10 cellular contexts compared by ENCODE assay signal in genomic region chr3:22887664-22888291, GRCh38.
DNase-seq lines count a peak whose midpoint lies in the region; ATAC-seq, FAIRE-seq and TF ChIP-seq lines count a peak whose summit lies in the region.
"Had no signal": no experiment of that assay in that cellular context is flagged by ENCODE, and none has a peak within 500 bp of the region (broad histone marks: within the 10 kb centered on the region; RNA-seq: fewer than 3 reads in every experiment).

No MANE protein-coding gene starts in this region.

- no peak for ATAC-seq in DND-41 (ENCODE audit: insufficient read depth, low read depth)
- ATAC-seq in HCT116: 0 out of 2 replicates have a peak, but pooled peaks have one; percentile 44
- ATAC-seq in gastroesophageal sphincter: no peak
- peak; percentile 72 for ATAC-seq in upper lobe of right lung
- ATAC-seq in HG03139 (IDR thresholded peaks at IDR 0.05; ENCODE audit: unreplicated experiment): no peak

- BruUV-seq in HCT116 (replicated peaks; lab: Mats Ljungman, UMichigan): no TSS peak

- POLR2A ChIA-PET in HCT116 (lab: Charles Lee): no interaction called here

- TF ChIP-seq EP300 in gastroesophageal sphincter (IDR thresholded peaks at IDR 0.05): no peak

- CTCF ChIA-PET in HCT116 (lab: Charles Lee): interaction anchor here (0.7 to 1.3 kb wide), 3 partner anchors 73 to 324 kb away, joined by 3 to 6 read pairs (median 3); no protein-coding TSS in a partner anchor

- no peaks in the 10 kb centered on the region for H3K36me3 ChIP-seq in DND-41 (ENCODE audit: insufficient read depth, low read length)
- no peaks in the 10 kb centered on the region for H3K36me3 ChIP-seq in HCT116 (ENCODE audit: control insufficient read depth in 1 of 2, insufficient read depth in 2 of 2, low read length in 2 of 2)
- no peaks in the 10 kb centered on the region for H3K36me3 ChIP-seq in gastroesophageal sphincter
- no peaks in the 10 kb centered on the region for H3K36me3 ChIP-seq in upper lobe of right lung
- H3K36me3 ChIP-seq: SJSA1 had no signal

- peak; percentile 43 for TF ChIP-seq CTCF in DND-41 (IDR thresholded peaks at IDR 0.05; ENCODE audit: borderline replicate concordance, extremely low read depth, low read length, poor library complexity, severe bottlenecking)
- TF ChIP-seq CTCF in HCT116 (IDR thresholded peaks at IDR 0.05 in 2 of 3, conservative IDR thresholded peaks at IDR 0.05 in 1 of 3; ENCODE audit: borderline replicate concordance in 1 of 3, insufficient read depth in 1 of 3, low read depth in 2 of 3, low read length in 2 of 3): peak in 2 of 3 experiments; percentile 42 to 49; a peak in 4 of 6 replicates
- TF ChIP-seq CTCF in gastroesophageal sphincter (IDR thresholded peaks at IDR 0.05): peak; percentile 18 to 50 (median 28)
- TF ChIP-seq CTCF in upper lobe of right lung (IDR thresholded peaks at IDR 0.05): peak; percentile 60

- no peak for FAIRE-seq in GM19239 (lab: Jason Lieb, UNC)

- RAD21 ChIA-PET in HCT116 (lab: Charles Lee; ENCODE audit: low non-redundant PET in 1 of 2, low total read pairs in 2 of 2, uncharacterized antibody in 2 of 2, unreplicated experiment in 2 of 2): no interaction called here

- TF ChIP-seq RAD21 in HCT116 (IDR thresholded peaks at IDR 0.05; ENCODE audit: low read depth): peak; percentile 40

- TF ChIP-seq POLR2A in HCT116 (IDR thresholded peaks at IDR 0.05; ENCODE audit: borderline replicate concordance, extremely low read depth, insufficient read depth, insufficient read length) (no peak), gastroesophageal sphincter (IDR thresholded peaks at IDR 0.05) (no peak)

- H3K4me3 ChIP-seq in DND-41 (ENCODE audit: low read depth in 1 of 2, low read length in 2 of 2) (no peak overlapping the region), HCT116 (replicated peaks in 1 of 2; ENCODE audit: low read depth in 1 of 2, low read length in 2 of 2) (no peak overlapping the region), gastroesophageal sphincter (no peak overlapping the region), upper lobe of right lung (no peak overlapping the region)
- H3K4me3 ChIP-seq: SJSA1 had no signal

- intact Hi-C loops in HCT116 (cut with micrococcal nuclease): loop anchor here (2.0 kb wide), 1 partner anchor 323 kb away; no protein-coding TSS in a partner anchor
- intact Hi-C loops in upper lobe of right lung (cut with DNase I): no loop called here

- H3K27me3 ChIP-seq in DND-41 (ENCODE audit: insufficient read depth, low read length, poor library complexity): no peaks in the 10 kb centered on the region
- H3K27me3 ChIP-seq in HCT116 (ENCODE audit: insufficient read depth, low read length): peaks cover 3% of the 10 kb centered on the region; the same call in 1 of the 2 replicates
- H3K27me3 ChIP-seq in gastroesophageal sphincter: no peaks in the 10 kb centered on the region
- no peaks in the 10 kb centered on the region for H3K27me3 ChIP-seq in upper lobe of right lung
- H3K27me3 ChIP-seq: SJSA1 had no signal

- H3K27ac ChIP-seq in DND-41 (ENCODE audit: low read length): no peak overlapping the region
- H3K27ac ChIP-seq in HCT116 (ENCODE audit: low read depth, low read length): no peak overlapping the region
- no peak overlapping the region for H3K27ac ChIP-seq in gastroesophageal sphincter
- H3K27ac ChIP-seq in upper lobe of right lung: no peak overlapping the region
- H3K27ac ChIP-seq: SJSA1 had no signal

- DNase-seq in DND-41 (no peak), HCT116 (ENCODE audit: low read depth, low spot score) (peak; percentile 4), RKO (ENCODE audit: low spot score) (peak; percentile 62), upper lobe of right lung (no peak), GM19239 (ENCODE audit: insufficient read length, low spot score) (no peak), occipital lobe (lab: John Stamatoyannopoulos, UW) (no peak)
- DNase-seq: naive B cell had no signal

- no peaks in the 10 kb centered on the region for H3K9me2 ChIP-seq in HCT116 (ENCODE audit: insufficient read depth)

- no peak overlapping the region for H3K9ac ChIP-seq in DND-41 (ENCODE audit: low read depth, low read length)
- H3K9ac ChIP-seq in HCT116 (ENCODE audit: low read length): no peak overlapping the region

- H3K79me2 ChIP-seq in DND-41 (ENCODE audit: insufficient read depth, low read length) (no peaks in the 10 kb centered on the region), HCT116 (ENCODE audit: insufficient read depth, low read length) (no peaks in the 10 kb centered on the region)

- no peaks in the 10 kb centered on the region for H4K20me1 ChIP-seq in DND-41 (ENCODE audit: insufficient read depth, low read length)
- no peaks in the 10 kb centered on the region for H4K20me1 ChIP-seq in HCT116 (ENCODE audit: insufficient read depth)

- no peaks in the 10 kb centered on the region for H3K9me3 ChIP-seq in DND-41 (ENCODE audit: insufficient read depth, low read length, severe bottlenecking)
- no peaks in the 10 kb centered on the region for H3K9me3 ChIP-seq in HCT116 (ENCODE audit: control insufficient read depth in 1 of 2, insufficient read depth in 1 of 2, low read depth in 1 of 2, low read length in 2 of 2)
- H3K9me3 ChIP-seq in gastroesophageal sphincter: no peaks in the 10 kb centered on the region
- H3K9me3 ChIP-seq in upper lobe of right lung: no peaks in the 10 kb centered on the region
- H3K9me3 ChIP-seq: SJSA1 had no signal

- H3K4me1 ChIP-seq in DND-41 (ENCODE audit: insufficient read depth, low read length): no peaks in the 10 kb centered on the region
- H3K4me1 ChIP-seq in HCT116 (ENCODE audit: control insufficient read depth in 1 of 2, insufficient read depth in 2 of 2, low read length in 2 of 2): no peaks in the 10 kb centered on the region
- H3K4me1 ChIP-seq in gastroesophageal sphincter: peaks cover 0 to 14% (median 0%) of the 10 kb centered on the region in 3 donors
- H3K4me1 ChIP-seq in upper lobe of right lung: no peaks in the 10 kb centered on the region
- H3K4me1 ChIP-seq: SJSA1 had no signal

- H3K4me2 ChIP-seq in DND-41 (ENCODE audit: insufficient read depth, low read length) (no peak overlapping the region), HCT116 (ENCODE audit: low read length) (no peak overlapping the region)

- H2AFZ ChIP-seq in DND-41 (ENCODE audit: low read depth, low read length) (no peak overlapping the region), HCT116 (ENCODE audit: low read depth, low read length, poor library complexity, severe bottlenecking) (no peak overlapping the region)

- WGBS in gastroesophageal sphincter (ENCODE audit: low coverage in 1 of 2), 2 donors: 32 to 76% methylated on average over 2 of the region's 2 CpGs

TF ChIP-seq in HCT116, 20 proteins besides CTCF, POLR2A, EP300 and RAD21 (continues in another document):
- TF ChIP-seq SP1 (IDR thresholded peaks at IDR 0.05; ENCODE audit: low read depth): no peak
- no peak for TF ChIP-seq EZH2phosphoT487 (IDR thresholded peaks at IDR 0.05; ENCODE audit: borderline replicate concordance)
- no peak for TF ChIP-seq POLR2AphosphoS5 (IDR thresholded peaks at IDR 0.05; ENCODE audit: low read depth, low read length)
- no peak for TF ChIP-seq ZNF274 (IDR thresholded peaks at IDR 0.05; ENCODE audit: low read depth, low read length)
- no peak for TF ChIP-seq FOSL1 (IDR thresholded peaks at IDR 0.05; ENCODE audit: low read depth)
- TF ChIP-seq ELF1 (IDR thresholded peaks at IDR 0.05; ENCODE audit: borderline replicate concordance, low read depth): no peak
- TF ChIP-seq SRF (IDR thresholded peaks at IDR 0.05; ENCODE audit: low read depth): no peak
- no peak for TF ChIP-seq SIN3A (IDR thresholded peaks at IDR 0.05; ENCODE audit: low read depth)
- TF ChIP-seq, protein P1, sequence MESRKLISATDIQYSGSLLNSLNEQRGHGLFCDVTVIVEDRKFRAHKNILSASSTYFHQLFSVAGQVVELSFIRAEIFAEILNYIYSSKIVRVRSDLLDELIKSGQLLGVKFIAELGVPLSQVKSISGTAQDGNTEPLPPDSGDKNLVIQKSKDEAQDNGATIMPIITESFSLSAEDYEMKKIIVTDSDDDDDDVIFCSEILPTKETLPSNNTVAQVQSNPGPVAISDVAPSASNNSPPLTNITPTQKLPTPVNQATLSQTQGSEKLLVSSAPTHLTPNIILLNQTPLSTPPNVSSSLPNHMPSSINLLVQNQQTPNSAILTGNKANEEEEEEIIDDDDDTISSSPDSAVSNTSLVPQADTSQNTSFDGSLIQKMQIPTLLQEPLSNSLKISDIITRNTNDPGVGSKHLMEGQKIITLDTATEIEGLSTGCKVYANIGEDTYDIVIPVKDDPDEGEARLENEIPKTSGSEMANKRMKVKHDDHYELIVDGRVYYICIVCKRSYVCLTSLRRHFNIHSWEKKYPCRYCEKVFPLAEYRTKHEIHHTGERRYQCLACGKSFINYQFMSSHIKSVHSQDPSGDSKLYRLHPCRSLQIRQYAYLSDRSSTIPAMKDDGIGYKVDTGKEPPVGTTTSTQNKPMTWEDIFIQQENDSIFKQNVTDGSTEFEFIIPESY (IDR thresholded peaks at IDR 0.05; ENCODE audit: extremely low read depth, insufficient replicate concordance, low read length): no peak
- no peak for TF ChIP-seq CBX3 (IDR thresholded peaks at IDR 0.05; ENCODE audit: low read depth)
- TF ChIP-seq TCF7L2 (IDR thresholded peaks at IDR 0.05; ENCODE audit: borderline replicate concordance, extremely low read depth, insufficient read depth, insufficient read length): no peak
- TF ChIP-seq, protein P2, sequence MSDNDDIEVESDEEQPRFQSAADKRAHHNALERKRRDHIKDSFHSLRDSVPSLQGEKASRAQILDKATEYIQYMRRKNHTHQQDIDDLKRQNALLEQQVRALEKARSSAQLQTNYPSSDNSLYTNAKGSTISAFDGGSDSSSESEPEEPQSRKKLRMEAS (IDR thresholded peaks at IDR 0.05): no peak
- TF ChIP-seq ZFX (IDR thresholded peaks at IDR 0.05): no peak

Comparison
In these comparisons a context has a peak if more than half of its experiments do, and no peak if none do; other contexts are left out.
1. ATAC-seq: peak in HCT116 (single experiment) and upper lobe of right lung (single experiment); none in DND-41 (single experiment), gastroesophageal sphincter (single experiment) and HG03139 (single experiment).
2. DNase-seq: peak in HCT116 (single experiment) and RKO (single experiment); none in DND-41 (single experiment), upper lobe of right lung (single experiment), GM19239 (single experiment) and occipital lobe (single experiment).
3. Peak in every context shown above with its lines, with median percentiles within 50 percentile points of each other: CTCF ChIP-seq.